8 cellular contexts compared by ENCODE assay signal in genomic region chr4:139015948-139016451, GRCh38. TPM values are rescaled to one million over a fixed set of nuclear protein-coding genes. Genes with fewer than 3 reads are reported as not detected.
DNase-seq lines count a peak whose midpoint lies in the region; ATAC-seq and TF ChIP-seq lines count a peak whose summit lies in the region.

No MANE protein-coding gene starts in this region.

- H3K27ac ChIP-seq in mucosa of rectum (ENCODE audit: low read depth in 2 of 2, low read length in 2 of 2) (peak overlapping the region; percentile 80 to 85), stomach (peak overlapping the region; percentile 87 to 93 (median 91))

- peak overlapping the region; percentile 93 for H3K4me3 ChIP-seq in endocrine pancreas (ENCODE audit: control insufficient read depth, insufficient read depth, low read length)
- H3K4me3 ChIP-seq in mucosa of rectum (ENCODE audit: low read length in 2 of 2) = peak overlapping the region; percentile 67 to 86
- peak overlapping the region; percentile 75 to 87 (median 77) for H3K4me3 ChIP-seq in stomach

- no peaks in the 10 kb centered on the region for H3K36me3 Mint-ChIP-seq in IgD-negative memory B cell

- 0 to 1% (median 0%) methylated on average over 18 to 54 of the region's 54 CpGs for WGBS in stomach, 5 donors

- peak; percentile 55 for DNase-seq in G401 (ENCODE audit: low spot score)
- peak; percentile 43 to 56 for DNase-seq in activated CD4-positive, alpha-beta T cell treated with anti-CD3 and anti-CD28 coated beads for 4 hours
- peak; percentile 56 for DNase-seq in stomach
- DNase-seq in GDM1 (lab: John Stamatoyannopoulos, UW) = no peak

- H3K9me3 Mint-ChIP-seq in IgD-negative memory B cell = no peaks in the 10 kb centered on the region

- peak; percentile 25 for ATAC-seq in GM21423 (IDR thresholded peaks at IDR 0.05; ENCODE audit: unreplicated experiment)

- TF ChIP-seq EP300 in stomach (IDR thresholded peaks at IDR 0.05) = no peak

- no peak for TF ChIP-seq POLR2A in stomach (IDR thresholded peaks at IDR 0.05)

- in situ Hi-C loops in G401 (cut with HindIII; ENCODE audit: low sequenced_read_pairs) = no loop called here

- peaks cover 18 to 32% (median 20%) of the 10 kb centered on the region in 3 donors for H3K4me1 Mint-ChIP-seq in IgD-negative memory B cell

- H3K36me3 ChIP-seq in endocrine pancreas (ENCODE audit: control insufficient read depth, insufficient read depth, low read length) = no peaks in the 10 kb centered on the region
- no peaks in the 10 kb centered on the region for H3K36me3 ChIP-seq in mucosa of rectum (ENCODE audit: control insufficient read depth in 2 of 2, insufficient read depth in 2 of 2, low read length in 2 of 2)
- H3K36me3 ChIP-seq in stomach = no peaks in the 10 kb centered on the region

- H3K4me1 ChIP-seq in endocrine pancreas (ENCODE audit: control insufficient read depth, insufficient read depth, low read length) (peaks cover 6% of the 10 kb centered on the region), mucosa of rectum (ENCODE audit: control insufficient read depth in 2 of 2, insufficient read depth in 2 of 2, low read length in 2 of 2) (peaks cover 8 to 28% of the 10 kb centered on the region in 2 donors), stomach (peaks cover 14 to 56% (median 19%) of the 10 kb centered on the region in 4 donors)

- TF ChIP-seq CTCF in stomach (IDR thresholded peaks at IDR 0.05) = no peak

- H3K27ac Mint-ChIP-seq in IgD-negative memory B cell = peak overlapping the region; percentile 99 to 100 (median 99)

- H3K27me3 Mint-ChIP-seq in IgD-negative memory B cell = no peaks in the 10 kb centered on the region

- intact Hi-C loops in stomach (cut with DNase I; ENCODE audit: low total_unique reads) = no loop called here

- H3K4me3 Mint-ChIP-seq in IgD-negative memory B cell = peak overlapping the region; percentile 88 to 98 (median 95)

- H3K27me3 ChIP-seq in endocrine pancreas (ENCODE audit: control insufficient read depth, insufficient read depth, low read length) (no peaks in the 10 kb centered on the region), mucosa of rectum (ENCODE audit: control insufficient read depth in 2 of 2, insufficient read depth in 2 of 2, low read length in 2 of 2) (no peaks in the 10 kb centered on the region), stomach (no peaks in the 10 kb centered on the region)

- H3K9ac ChIP-seq in endocrine pancreas (ENCODE audit: control insufficient read depth, insufficient read depth, low read length) = peak overlapping the region; percentile 73
- H3K9ac ChIP-seq in mucosa of rectum (ENCODE audit: low read depth in 1 of 2, low read length in 2 of 2) = peak overlapping the region; percentile 42 to 73

- H3K9me3 ChIP-seq in endocrine pancreas (ENCODE audit: control insufficient read depth, low read length) (no peaks in the 10 kb centered on the region), mucosa of rectum (ENCODE audit: control insufficient read depth in 2 of 2, low read length in 2 of 2) (no peaks in the 10 kb centered on the region), stomach (no peaks in the 10 kb centered on the region)

RNA-seq across cellular contexts. Expression of gene NOCT, which starts 0.4 kb away (rescaled TPM):
- 24.3 and 29.2 TPM in 2 replicates for total RNA-seq in G401 (2014; rRNA removed; shearing (Covaris generic))
- polyA plus RNA-seq in IgD-negative memory B cell (0.69 TPM), stomach (1 to 10 TPM in 1 of 3 donors, under 1 TPM in 2; 0.38 to 1.1 (median 0.76) TPM)
- total RNA-seq in stomach = 1 to 10 TPM in 2 of 5 donors, under 1 TPM in 1, not detected in 2; 0.58 to 4.4 (median 2.2) TPM
